In the genomic region with DNA sequence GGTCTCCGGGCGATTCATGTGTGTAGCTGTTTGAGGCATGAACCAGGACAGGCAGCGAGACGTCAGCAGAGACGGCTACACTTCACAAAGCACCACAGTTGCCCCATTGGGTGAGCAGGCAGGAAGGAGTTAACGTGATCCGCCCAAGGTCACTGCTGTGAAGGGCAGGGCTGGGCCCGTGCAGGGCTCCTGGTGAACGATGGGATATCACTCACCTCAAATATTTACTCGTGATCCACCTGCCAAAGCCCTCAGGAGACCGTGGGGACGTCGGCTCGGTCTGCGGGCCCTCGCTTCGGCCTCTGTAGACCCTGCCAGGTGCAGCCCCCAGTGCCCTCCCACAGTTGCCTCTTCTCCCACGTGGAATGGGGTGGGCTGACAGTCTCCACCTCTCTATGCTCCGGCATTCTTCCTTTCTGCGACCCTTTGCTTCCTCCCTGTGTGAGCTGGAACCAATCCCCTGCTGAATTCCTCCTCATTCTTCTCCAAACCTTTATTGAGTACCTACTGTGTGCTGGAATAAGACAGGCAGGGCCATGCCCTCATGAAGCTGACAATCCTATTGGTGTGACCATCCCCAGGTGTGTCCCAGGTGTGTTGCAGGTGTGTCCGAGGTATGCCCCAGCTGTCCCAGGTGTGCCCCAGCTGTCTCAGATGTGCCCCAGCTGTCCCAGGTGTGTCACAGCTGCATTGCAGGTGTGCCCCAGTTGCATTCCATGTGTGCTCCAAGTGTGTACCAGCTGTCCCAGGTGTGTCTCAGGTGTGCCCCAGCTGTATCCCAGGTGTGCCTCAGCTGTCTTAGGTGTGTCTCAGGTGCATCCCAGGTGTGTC, we compare ENCODE assay signal across 14 cellular contexts. TPM values are rescaled to one million over a fixed set of nuclear protein-coding genes. Genes with fewer than 3 reads are reported as not detected.
DNase-seq lines count a peak whose midpoint lies in the region; ATAC-seq and TF ChIP-seq lines count a peak whose summit lies in the region.
"Had no signal": no experiment of that assay in that cellular context is flagged by ENCODE, and none has a peak within 500 bp of the region (broad histone marks: within the 10 kb centered on the region; RNA-seq: fewer than 3 reads in every experiment).

No MANE protein-coding gene starts in this region.

- H3K9me3 ChIP-seq in left lung (peaks cover 0 to 22% of the 10 kb centered on the region in 2 donors), tibial artery (peaks cover 0 to 18% (median 7%) of the 10 kb centered on the region in 3 donors), A673 (ENCODE audit: low read depth, low read length, poor library complexity, severe bottlenecking) (peaks cover 9% of the 10 kb centered on the region)

- H3K27me3 ChIP-seq in left lung, result no peaks in the 10 kb centered on the region
- H3K27me3 ChIP-seq in tibial artery, result peaks cover 0 to 11% of the 10 kb centered on the region in 2 donors
- H3K27me3 ChIP-seq in A673 (replicated peaks; ENCODE audit: insufficient read depth, low read depth, low read length, poor library complexity), result no peaks in the 10 kb centered on the region
- H3K27me3 ChIP-seq: tibial nerve had no signal

- H3K36me3 ChIP-seq in left lung (no peaks in the 10 kb centered on the region), tibial artery (no peaks in the 10 kb centered on the region), A673 (ENCODE audit: insufficient read depth, low read length, poor library complexity, severe bottlenecking) (no peaks in the 10 kb centered on the region)
- H3K36me3 ChIP-seq: tibial nerve had no signal

- H3K4me3 ChIP-seq in left lung (no peak overlapping the region), tibial artery (no peak overlapping the region), A673 (ENCODE audit: low read depth, low read length, poor library complexity, severe bottlenecking) (no peak overlapping the region)
- H3K4me3 ChIP-seq: tibial nerve had no signal

- no peak for TF ChIP-seq CTCF in left lung (IDR thresholded peaks at IDR 0.05)
- TF ChIP-seq CTCF in tibial artery (IDR thresholded peaks at IDR 0.05), result no peak
- no peak for TF ChIP-seq CTCF in A673 (conservative IDR thresholded peaks at IDR 0.05; ENCODE audit: low read depth, low read length)

- H3K4me3 Mint-ChIP-seq in activated naive CD4-positive, alpha-beta T cell treated with anti-CD3 and anti-CD28 coated beads, Interleukin-2, amount 10 ng/mL, durations not matched to agents 7 days and 5 days, result no peak overlapping the region

- intact Hi-C loops in left lung (cut with DNase I) (no loop called here), tibial artery (cut with DNase I; ENCODE audit: low total_unique reads) (no loop called here), A673 (cut with micrococcal nuclease; ENCODE audit: unreplicated experiment) (no loop called here)

- peak; percentile 17 for DNase-seq in activated naive CD4-positive, alpha-beta T cell treated with anti-CD3 and anti-CD28 coated beads, Interleukin-2, amount 10 ng/mL, durations not matched to agents 7 days and 5 days
- no peak for DNase-seq in activated naive CD4-positive, alpha-beta T cell treated with anti-CD3 and anti-CD28 coated beads, Interleukin-2, amount 50 U/mL, for 16 hours
- DNase-seq in SHP77 (lab: John Stamatoyannopoulos, UW) (peak; percentile 19 to 26), left lung (peak; percentile 20 to 69), tibial artery (peak; percentile 12 to 60), NCI-H345 treated with DMSO at 0.1 percent for 48 hours (lab: John Stamatoyannopoulos, UW; ENCODE audit: unreplicated experiment) (no peak), A673 (ENCODE audit: low spot score) (no peak)
- DNase-seq: amygdala, KBM-7 had no signal

- no peaks in the 10 kb centered on the region for H3K4me1 Mint-ChIP-seq in activated naive CD4-positive, alpha-beta T cell treated with anti-CD3 and anti-CD28 coated beads, Interleukin-2, amount 10 ng/mL, durations not matched to agents 7 days and 5 days

- H3K27me3 Mint-ChIP-seq in activated naive CD4-positive, alpha-beta T cell treated with anti-CD3 and anti-CD28 coated beads, Interleukin-2, amount 10 ng/mL, durations not matched to agents 7 days and 5 days, result peaks cover 7% of the 10 kb centered on the region

- POLR2A ChIA-PET in A673 (lab: Charles Lee; ENCODE audit: low non-redundant PET), result no interaction called here

- CTCF ChIA-PET in activated naive CD4-positive, alpha-beta T cell treated with anti-CD3 and anti-CD28 coated beads, Interleukin-2, amount 10 ng/mL, durations not matched to agents 7 days and 5 days (lab: Charles Lee), result no interaction called here
- CTCF ChIA-PET in A673 (lab: Charles Lee), result no interaction called here

- no TSS peak for BruUV-seq in A673 (replicated peaks; lab: Mats Ljungman, UMichigan)

- ATAC-seq in left lung, result peak; percentile 11
- no peak for ATAC-seq in HG03175 (IDR thresholded peaks at IDR 0.05; ENCODE audit: unreplicated experiment)

- no peaks in the 10 kb centered on the region for H3K36me3 Mint-ChIP-seq in activated naive CD4-positive, alpha-beta T cell treated with anti-CD3 and anti-CD28 coated beads, Interleukin-2, amount 10 ng/mL, durations not matched to agents 7 days and 5 days

- H3K9me3 Mint-ChIP-seq in activated naive CD4-positive, alpha-beta T cell treated with anti-CD3 and anti-CD28 coated beads, Interleukin-2, amount 10 ng/mL, durations not matched to agents 7 days and 5 days, result peaks cover 7% of the 10 kb centered on the region

- H3K4me1 ChIP-seq in left lung (no peaks in the 10 kb centered on the region), tibial artery (no peaks in the 10 kb centered on the region), A673 (ENCODE audit: insufficient read depth, low read length, poor library complexity, severe bottlenecking) (no peaks in the 10 kb centered on the region)
- H3K4me1 ChIP-seq: tibial nerve had no signal

- H3K27ac ChIP-seq in left lung (no peak overlapping the region), tibial artery (no peak overlapping the region), A673 (ENCODE audit: low read depth, low read length, poor library complexity, severe bottlenecking) (no peak overlapping the region)
- H3K27ac ChIP-seq: tibial nerve, VCaP had no signal

- H3K27ac Mint-ChIP-seq in activated naive CD4-positive, alpha-beta T cell treated with anti-CD3 and anti-CD28 coated beads, Interleukin-2, amount 10 ng/mL, durations not matched to agents 7 days and 5 days, result peak overlapping the region; percentile 16

RNA-seq across cellular contexts. Expression of gene GRK1, which starts 2.1 kb away (rescaled TPM):
- total RNA-seq in left lung (under 1 TPM in 1 of 2 donors, not detected in 1; 0.21 TPM), A673 (2021) (not detected in 2 replicates)
- total RNA-seq: glomerular endothelial cell, pulmonary artery endothelial cell, tibial nerve had no signal

RNA-seq across cellular contexts. Expression of gene ATP4B, which starts 7.0 kb away (rescaled TPM):
- total RNA-seq in left lung (not detected), A673 (2021) (not detected in 2 replicates)
- total RNA-seq: tibial nerve had no signal

Comparison
In these comparisons a context has a peak if more than half of its experiments do, and no peak if none do; other contexts are left out.
1. DNase-seq: peak in activated naive CD4-positive, alpha-beta T cell treated with anti-CD3 and anti-CD28 coated beads, Interleukin-2, amount 10 ng/mL, durations not matched to agents 7 days and 5 days (single experiment), SHP77 (2 of 2), left lung (2 of 2) and tibial artery (2 of 2); none in activated naive CD4-positive, alpha-beta T cell treated with anti-CD3 and anti-CD28 coated beads, Interleukin-2, amount 50 U/mL, for 16 hours (single experiment), NCI-H345 treated with DMSO at 0.1 percent for 48 hours (single experiment) and A673 (single experiment).